In the genomic region with DNA sequence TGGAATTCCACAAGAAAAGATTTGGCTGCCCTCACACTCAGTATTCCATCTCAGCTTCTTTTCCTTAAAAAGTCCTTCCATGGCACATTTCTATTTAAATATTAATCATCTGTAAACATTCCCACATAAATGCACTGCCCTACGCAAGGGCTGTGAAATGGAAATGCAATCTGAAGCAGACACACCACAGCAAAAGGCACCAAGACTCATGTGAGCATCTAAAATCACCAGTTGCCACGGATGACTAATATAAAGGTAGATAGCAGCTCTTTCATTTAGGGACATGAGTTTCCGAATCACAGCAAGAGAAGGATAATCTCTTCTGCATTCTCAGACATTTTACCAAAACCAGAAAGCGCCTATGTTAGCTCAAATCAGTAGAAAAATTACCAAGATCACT, we compare ENCODE assay signal across 21 cellular contexts. TPM values are rescaled to one million over a fixed set of nuclear protein-coding genes. Genes with fewer than 3 reads are reported as not detected.
DNase-seq lines count a peak whose midpoint lies in the region; ATAC-seq and TF ChIP-seq lines count a peak whose summit lies in the region.
"Had no signal": no experiment of that assay in that cellular context is flagged by ENCODE, and none has a peak within 500 bp of the region (broad histone marks: within the 10 kb centered on the region; RNA-seq: fewer than 3 reads in every experiment).

No MANE protein-coding gene starts in this region.

- H3K27ac Mint-ChIP-seq in CD8-positive, alpha-beta T cell, result peak overlapping the region; percentile 84
- H3K27ac Mint-ChIP-seq: activated T-helper 2 cell treated with anti-CD3 and anti-CD28 coated beads, Interferon-gamma antibody, Interleukin-2, Interleukin-4, amounts not matched to agents 10 μg/mL and 5 μg/mL and 100 μg/mL, durations not matched to agents 14 hours and 24 hours and 36 hours; natural killer cell had no signal

- POLR2A ChIA-PET in CD8-positive, alpha-beta T cell (lab: Charles Lee), result interaction anchor here (0.6 to 5.4 kb wide), 8 partner anchors 44 to 648 kb away, joined by 3 to 133 read pairs (median 3); a partner anchor contains a TSS

- H4K20me1 ChIP-seq in SU-DHL-6 (ENCODE audit: low read depth, low read length) (no peaks in the 10 kb centered on the region), fibroblast of lung (ENCODE audit: control insufficient read depth, extremely low read depth, insufficient read depth, low read length) (no peaks in the 10 kb centered on the region)

- H3K4me1 Mint-ChIP-seq in CD8-positive, alpha-beta T cell (ENCODE audit: low read depth), result peaks cover 31% of the 10 kb centered on the region

- 81 to 84% (median 81%) methylated on average over 4 of the region's 4 CpGs for WGBS in psoas muscle, 3 donors

- peak; percentile 25 for ATAC-seq in CD8-positive, alpha-beta T cell
- ATAC-seq in psoas muscle, result no peak
- ATAC-seq: GM12878, left lobe of liver, natural killer cell had no signal

- intact Hi-C loops in CD8-positive, alpha-beta T cell (cut with DNase I, micrococcal nuclease), result loop anchor here in 1 of 2 experiments (2.0 to 5.0 kb wide), 2 partner anchors 17 to 95 kb away; no protein-coding TSS in a partner anchor
- intact Hi-C loops in psoas muscle (cut with DNase I) (loop anchor here (5.0 kb wide), 1 partner anchor 50 kb away; no protein-coding TSS in a partner anchor), posterior cingulate gyrus (cut with DNase I) (no loop called here)

- no peaks in the 10 kb centered on the region for H3K36me3 ChIP-seq in CD8-positive, alpha-beta T cell (ENCODE audit: insufficient read depth, low read length)
- peaks cover 4% of the 10 kb centered on the region; the same call in 1 of the 2 replicates for H3K36me3 ChIP-seq in SU-DHL-6 (ENCODE audit: low read length)
- H3K36me3 ChIP-seq in fibroblast of lung (ENCODE audit: control insufficient read depth, insufficient read depth, low read length), result no peaks in the 10 kb centered on the region
- H3K36me3 ChIP-seq in psoas muscle (ENCODE audit: insufficient read depth in 1 of 2, low read depth in 1 of 2), result no peaks in the 10 kb centered on the region
- H3K36me3 ChIP-seq: vagina had no signal

- CTCF ChIA-PET in CD8-positive, alpha-beta T cell (lab: Charles Lee), result interaction anchor here (0.6 to 6.6 kb wide), 10 partner anchors 8 to 140 kb away, joined by 3 to 433 read pairs (median 4); a partner anchor contains a TSS

- no peaks in the 10 kb centered on the region for H3K27me3 Mint-ChIP-seq in CD8-positive, alpha-beta T cell (ENCODE audit: low read depth)
- H3K27me3 Mint-ChIP-seq: CD8-positive, alpha-beta memory T cell had no signal

- peak overlapping the region; percentile 40 for H3K4me3 Mint-ChIP-seq in CD8-positive, alpha-beta T cell
- H3K4me3 Mint-ChIP-seq: natural killer cell had no signal

- H3K79me2 ChIP-seq in SU-DHL-6 (ENCODE audit: insufficient read depth, low read length), result peaks cover 97% of the 10 kb centered on the region
- H3K79me2 ChIP-seq in fibroblast of lung (ENCODE audit: control insufficient read depth, insufficient read depth, low read length), result peaks cover 31% of the 10 kb centered on the region

- no peaks in the 10 kb centered on the region for H3K27me3 ChIP-seq in CD8-positive, alpha-beta T cell (ENCODE audit: insufficient read depth, low read length)
- H3K27me3 ChIP-seq in SU-DHL-6 (ENCODE audit: low read length), result no peaks in the 10 kb centered on the region
- H3K27me3 ChIP-seq in fibroblast of lung (ENCODE audit: control insufficient read depth, insufficient read depth, low read length), result no peaks in the 10 kb centered on the region
- H3K27me3 ChIP-seq in psoas muscle (ENCODE audit: insufficient read depth in 3 of 3, low read length in 2 of 3), result no peaks in the 10 kb centered on the region
- H3K27me3 ChIP-seq: dorsolateral prefrontal cortex, vagina had no signal

- no peaks in the 10 kb centered on the region for H3K9me3 Mint-ChIP-seq in CD8-positive, alpha-beta T cell
- H3K9me3 Mint-ChIP-seq: activated T-helper 2 cell treated with anti-CD3 and anti-CD28 coated beads, Interferon-gamma antibody, Interleukin-2, Interleukin-4, amounts not matched to agents 10 μg/mL and 5 μg/mL and 100 μg/mL, durations not matched to agents 14 hours and 24 hours and 36 hours; CD8-positive, alpha-beta memory T cell; natural killer cell had no signal

- peaks cover 54% of the 10 kb centered on the region for H3K4me1 ChIP-seq in CD8-positive, alpha-beta T cell (ENCODE audit: insufficient read depth, low read length)
- peaks cover 26% of the 10 kb centered on the region for H3K4me1 ChIP-seq in fibroblast of lung (ENCODE audit: control insufficient read depth, extremely low read depth, insufficient read depth, low read length)
- peaks cover 41% of the 10 kb centered on the region for H3K4me1 ChIP-seq in psoas muscle
- H3K4me1 ChIP-seq: parathyroid adenoma had no signal

- no peaks in the 10 kb centered on the region for H3K9me3 ChIP-seq in CD8-positive, alpha-beta T cell (ENCODE audit: low read length)
- H3K9me3 ChIP-seq in SU-DHL-6 (ENCODE audit: insufficient read depth, low read length) (no peaks in the 10 kb centered on the region), fibroblast of lung (ENCODE audit: control insufficient read depth, insufficient read depth, low read depth, low read length) (no peaks in the 10 kb centered on the region), psoas muscle (no peaks in the 10 kb centered on the region)
- H3K9me3 ChIP-seq: vagina had no signal

- no peak for TF ChIP-seq CTCF in CD8-positive, alpha-beta T cell (IDR thresholded peaks at IDR 0.05)
- TF ChIP-seq CTCF in SU-DHL-6 (IDR thresholded peaks at IDR 0.05; ENCODE audit: insufficient read depth, low read length, poor library complexity, severe bottlenecking), result no peak
- TF ChIP-seq CTCF in fibroblast of lung (conservative IDR thresholded peaks at IDR 0.05 in 1 of 2, IDR thresholded peaks at IDR 0.05 in 1 of 2; ENCODE audit: low read depth in 1 of 2, low read length in 2 of 2), result no peak
- no peak for TF ChIP-seq CTCF in psoas muscle (IDR thresholded peaks at IDR 0.05)

- H3K9ac ChIP-seq in SU-DHL-6 (ENCODE audit: low read length), result peak overlapping the region; percentile 53
- no peak overlapping the region for H3K9ac ChIP-seq in fibroblast of lung (ENCODE audit: insufficient read depth, low read length)
- H3K9ac ChIP-seq: parathyroid adenoma had no signal

- H3K9me2 ChIP-seq in SU-DHL-6 (replicated peaks; ENCODE audit: insufficient read depth, low read length), result no peaks in the 10 kb centered on the region

- H3K27ac ChIP-seq in CD8-positive, alpha-beta T cell (ENCODE audit: low read depth, low read length), result no peak overlapping the region
- H3K27ac ChIP-seq in SU-DHL-6 (ENCODE audit: low read depth, low read length) (peak overlapping the region; percentile 83), fibroblast of lung (ENCODE audit: insufficient read depth, low read length) (no peak overlapping the region), psoas muscle (no peak overlapping the region)
- H3K27ac ChIP-seq: dorsolateral prefrontal cortex, parathyroid adenoma, SK-N-MC, vagina had no signal

- H2AFZ ChIP-seq in SU-DHL-6 (ENCODE audit: low read depth, low read length, severe bottlenecking) (no peak overlapping the region), fibroblast of lung (ENCODE audit: low read length) (no peak overlapping the region)
- H2AFZ ChIP-seq: parathyroid adenoma had no signal

- peaks cover 44% of the 10 kb centered on the region for H3F3A ChIP-seq in SU-DHL-6 (ENCODE audit: insufficient read depth)

- H3K4me3 ChIP-seq in CD8-positive, alpha-beta T cell (ENCODE audit: low read depth, low read length), result no peak overlapping the region
- H3K4me3 ChIP-seq in SU-DHL-6 (ENCODE audit: insufficient read depth, low read length, poor library complexity, severe bottlenecking) (peak overlapping the region; percentile 5), fibroblast of lung (replicated peaks in 1 of 4; ENCODE audit: control extremely low read depth in 1 of 4, insufficient read depth in 1 of 4, low read depth in 3 of 4, low read length in 4 of 4) (no peak overlapping the region), psoas muscle (no peak overlapping the region)
- H3K4me3 ChIP-seq: dorsolateral prefrontal cortex, GM12878, SK-N-MC, vagina had no signal

- DNase-seq in A172 (ENCODE audit: low spot score) (peak; percentile 42), fibroblast of lung (ENCODE audit: low read depth in 2 of 2) (peak; percentile 53 to 79), psoas muscle (no peak), posterior cingulate gyrus (no peak), DMS 273 treated with DMSO at 0.1 percent for 48 hours (lab: John Stamatoyannopoulos, UW) (no peak)
- no peak for DNase-seq in CD8-positive, alpha-beta T cell
- DNase-seq: activated CD8-positive, alpha-beta memory T cell treated with anti-CD3 and anti-CD28 coated beads for 24 hours; amygdala; CD8-positive, alpha-beta memory T cell; dorsolateral prefrontal cortex; KBM-7; natural killer cell; NCI-H524; T1000 had no signal

- peak overlapping the region; percentile 68 for H3K4me2 ChIP-seq in SU-DHL-6 (ENCODE audit: low read depth, low read length, poor library complexity, severe bottlenecking)
- no peak overlapping the region for H3K4me2 ChIP-seq in fibroblast of lung (ENCODE audit: extremely low read depth, insufficient read depth, low read length)

- no peaks in the 10 kb centered on the region for H3K36me3 Mint-ChIP-seq in CD8-positive, alpha-beta T cell
- H3K36me3 Mint-ChIP-seq: CD8-positive, alpha-beta memory T cell; natural killer cell had no signal

RNA-seq across cellular contexts. Expression of a gene that starts 31.6 kb away (rescaled TPM):
- 87.5 and 154 TPM in 2 replicates for total RNA-seq in A172 (2014; rRNA removed; shearing (Covaris generic))
- total RNA-seq in CD8-positive, alpha-beta T cell, result 10 to 100 TPM; 95.8 to 96.7 TPM
- total RNA-seq in fibroblast of lung (34.2 and 39.6 TPM in 2 replicates), psoas muscle (10 to 100 TPM; 41.5 to 60.7 (median 53.9) TPM)
- polyA plus RNA-seq in fibroblast of lung (28.8 and 30.7 TPM in 2 replicates), psoas muscle (10 to 100 TPM; 60.5 to 74.9 (median 74.6) TPM)
- polyA plus RNA-seq in fibroblast of lung (2012), result 41.2 and 48.5 TPM in 2 replicates
- 15.1 and 31.4 TPM in 2 replicates for polyA minus RNA-seq in fibroblast of lung (ENCODE audit: low replicate concordance)

Comparison
In these comparisons a context has a peak if more than half of its experiments do, and no peak if none do; other contexts are left out.
1. DNase-seq: peak in A172 (single experiment) and fibroblast of lung (2 of 2); none in CD8-positive, alpha-beta T cell (0 of 7), psoas muscle (0 of 2), posterior cingulate gyrus (0 of 10) and DMS 273 treated with DMSO at 0.1 percent for 48 hours (single experiment).